15 cellular contexts compared by ENCODE assay signal in genomic region chr2:188909036-188909435, GRCh38.
"Had no signal": no experiment of that assay in that cellular context is flagged by ENCODE, and none has a peak within 500 bp of the region (broad histone marks: within the 10 kb centered on the region; RNA-seq: fewer than 3 reads in every experiment).

No MANE protein-coding gene starts in this region.

- H3K4me3 ChIP-seq: adrenal gland, dorsolateral prefrontal cortex, prostate gland, right atrium auricular region, skin epidermis, testis, upper lobe of left lung had no signal

- DNase-seq: activated CD4-positive, alpha-beta T cell treated with anti-CD3 and anti-CD28 coated beads for 36 hours; activated CD4-positive, alpha-beta T cell treated with anti-CD3 and anti-CD28 coated beads, Interleukin-2, amount 50 U/mL, for 48 hours; activated gamma-delta T cell treated with Interleukin-2 at 50 U/mL for 16 hours; adrenal gland; dorsolateral prefrontal cortex; endodermal cell; naive thymus-derived CD4-positive, alpha-beta T cell; T-cell; testis; upper lobe of left lung had no signal

- ATAC-seq: activated CD4-positive, alpha-beta T cell treated with anti-CD3 and anti-CD28 coated beads for 36 hours; activated naive CD4-positive, alpha-beta T cell treated with anti-CD3 and anti-CD28 coated beads, Interleukin-2, amount 50 U/mL, for 72 hours; naive thymus-derived CD4-positive, alpha-beta T cell; T-cell; WTC11 had no signal

- H3K27me3 ChIP-seq: adrenal gland, dorsolateral prefrontal cortex, right atrium auricular region, testis, upper lobe of left lung had no signal

- H3K4me1 ChIP-seq: adrenal gland, prostate gland, right atrium auricular region, testis, upper lobe of left lung had no signal

- H3K36me3 ChIP-seq: adrenal gland, prostate gland, right atrium auricular region, upper lobe of left lung had no signal

- H3K27ac ChIP-seq: adrenal gland, dorsolateral prefrontal cortex, prostate gland, right atrium auricular region, skin epidermis, testis, upper lobe of left lung had no signal

- H3K9me3 ChIP-seq: adrenal gland, prostate gland, right atrium auricular region, testis, upper lobe of left lung had no signal
